ENCODE assay signal across 12 cellular contexts in the genomic region with DNA sequence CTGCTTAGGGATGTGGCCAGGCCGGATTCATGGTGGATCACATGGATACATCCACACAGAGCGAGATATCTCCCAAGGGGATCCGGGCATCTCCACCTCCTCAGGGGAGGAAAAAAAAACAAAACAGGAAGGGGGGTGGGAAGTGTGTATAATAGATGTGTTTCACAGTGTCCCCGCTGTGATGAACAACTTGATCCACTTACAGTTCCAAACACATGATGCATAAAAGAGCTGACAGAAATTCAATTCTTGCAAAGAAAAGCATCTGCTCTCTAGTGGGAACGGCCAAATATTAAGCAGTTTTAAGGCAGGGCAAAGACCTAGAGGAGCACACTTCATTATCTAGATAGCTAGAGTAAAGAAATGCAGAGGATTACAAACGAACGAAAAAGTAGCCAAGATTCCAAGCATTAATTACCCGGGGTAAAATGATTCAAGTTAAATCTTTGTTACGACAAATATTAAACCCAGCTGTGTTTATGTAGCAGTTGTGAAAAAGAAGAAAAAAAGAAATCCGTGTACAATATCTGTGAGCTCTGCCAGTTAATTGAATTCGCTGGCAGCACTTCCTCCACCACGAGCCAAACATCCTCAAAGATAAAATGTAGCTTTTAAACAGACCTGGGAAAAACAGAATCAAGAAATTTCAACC.
DNase-seq lines count a peak whose midpoint lies in the region; ATAC-seq and TF ChIP-seq lines count a peak whose summit lies in the region.
"Had no signal": no experiment of that assay in that cellular context is flagged by ENCODE, and none has a peak within 500 bp of the region (broad histone marks: within the 10 kb centered on the region; RNA-seq: fewer than 3 reads in every experiment).

No MANE protein-coding gene starts in this region.

- H2AFZ ChIP-seq in hepatocyte = no peak overlapping the region

- H3K36me3 ChIP-seq in hepatocyte (replicated peaks; ENCODE audit: insufficient read depth, low read depth) = no peaks in the 10 kb centered on the region
- H3K36me3 ChIP-seq: upper lobe of left lung had no signal

- BruUV-seq in MCF 10A (replicated peaks; lab: Mats Ljungman, UMichigan) = no TSS peak

- H3K27me3 Mint-ChIP-seq in type B pancreatic cell = no peaks in the 10 kb centered on the region
- H3K27me3 Mint-ChIP-seq in MCF 10A (ENCODE audit: insufficient read depth, unreplicated experiment) = no peaks in the 10 kb centered on the region
- H3K27me3 Mint-ChIP-seq: B cell; naive thymus-derived CD4-positive, alpha-beta T cell; T-cell had no signal

- H3K4me2 ChIP-seq in hepatocyte = peak overlapping the region; percentile 34

- no peak overlapping the region for H3K27ac ChIP-seq in hepatocyte
- H3K27ac ChIP-seq: upper lobe of left lung had no signal

- H4K20me1 ChIP-seq in hepatocyte (ENCODE audit: insufficient read depth, poor library complexity, severe bottlenecking) = peaks cover 5% of the 10 kb centered on the region

- 41% methylated on average over 12 of the region's 12 CpGs for WGBS in hepatocyte (ENCODE audit: low lambda C conversion rate, missing lambda C conversion rate)

- H3K27ac Mint-ChIP-seq in type B pancreatic cell (no peak overlapping the region), MCF 10A (ENCODE audit: low read depth, unreplicated experiment) (no peak overlapping the region)
- H3K27ac Mint-ChIP-seq: B cell; naive thymus-derived CD4-positive, alpha-beta T cell; T-cell had no signal

- peaks cover 4% of the 10 kb centered on the region for H3K36me3 Mint-ChIP-seq in type B pancreatic cell
- peaks cover 10% of the 10 kb centered on the region for H3K36me3 Mint-ChIP-seq in MCF 10A (ENCODE audit: insufficient read depth, unreplicated experiment)

- H3K4me1 ChIP-seq in hepatocyte (ENCODE audit: insufficient read depth) = no peaks in the 10 kb centered on the region

- intact Hi-C loops in Right ventricle myocardium inferior (cut with DNase I) = no loop called here
- intact Hi-C loops in cardiac septum (cut with DNase I) = no loop called here
- intact Hi-C loops in MCF 10A (cut with micrococcal nuclease) = no loop called here

- POLR2A ChIA-PET in MCF 10A (lab: Yijun Ruan, JAX) = no interaction called here

- ATAC-seq in Right ventricle myocardium inferior (peak; percentile 88), HG02678 (IDR thresholded peaks at IDR 0.05; ENCODE audit: unreplicated experiment) (no peak), HG02970 (IDR thresholded peaks at IDR 0.05; ENCODE audit: low FRiP score, unreplicated experiment) (no peak)
- ATAC-seq: naive thymus-derived CD4-positive, alpha-beta T cell; T-cell had no signal

- DNase-seq in Right ventricle myocardium inferior (ENCODE audit: missing footprints) = no peak
- DNase-seq in cardiac septum (ENCODE audit: low spot score) = no peak
- DNase-seq in astrocyte of the hippocampus (ENCODE audit: low read depth, low spot score) = peak; percentile 59
- DNase-seq in hepatocyte (ENCODE audit: low spot score) = no peak
- DNase-seq in type B pancreatic cell (ENCODE audit: extremely low spot score, unreplicated experiment) = no peak
- no peak for DNase-seq in MCF 10A (ENCODE audit: unreplicated experiment)
- DNase-seq: naive thymus-derived CD4-positive, alpha-beta T cell; T-cell; upper lobe of left lung had no signal

- H3K9me3 ChIP-seq in hepatocyte (ENCODE audit: low read depth) = no peaks in the 10 kb centered on the region
- H3K9me3 ChIP-seq: upper lobe of left lung had no signal

- H3K4me3 Mint-ChIP-seq in type B pancreatic cell (peak overlapping the region; percentile 6), MCF 10A (ENCODE audit: unreplicated experiment) (no peak overlapping the region)
- H3K4me3 Mint-ChIP-seq: B cell; naive thymus-derived CD4-positive, alpha-beta T cell; T-cell had no signal

- H3K9me2 ChIP-seq in hepatocyte (replicated peaks; ENCODE audit: insufficient read depth) = no peaks in the 10 kb centered on the region

- H3K79me2 ChIP-seq in hepatocyte = no peaks in the 10 kb centered on the region

- H3K4me1 Mint-ChIP-seq in type B pancreatic cell (ENCODE audit: unreplicated experiment) (peaks cover 24% of the 10 kb centered on the region), MCF 10A (ENCODE audit: insufficient read depth, unreplicated experiment) (no peaks in the 10 kb centered on the region)
- H3K4me1 Mint-ChIP-seq: B cell had no signal

- CTCF ChIA-PET in MCF 10A (lab: Yijun Ruan, JAX) = interaction anchor here (0.9 to 1.3 kb wide), 2 partner anchors 14 to 26 kb away, joined by 3 read pairs; no protein-coding TSS in a partner anchor

- H3K27me3 ChIP-seq in hepatocyte = no peaks in the 10 kb centered on the region
- H3K27me3 ChIP-seq: upper lobe of left lung had no signal

- TF ChIP-seq CTCF in hepatocyte (IDR thresholded peaks at IDR 0.05; ENCODE audit: poor library complexity) (no peak), type B pancreatic cell (conservative IDR thresholded peaks at IDR 0.05) (no peak), MCF 10A (IDR thresholded peaks at IDR 0.05; ENCODE audit: unreplicated experiment) (no peak)

- H3K9me3 Mint-ChIP-seq in type B pancreatic cell (no peaks in the 10 kb centered on the region), MCF 10A (ENCODE audit: unreplicated experiment) (no peaks in the 10 kb centered on the region)
- H3K9me3 Mint-ChIP-seq: T-cell had no signal

- H3K4me3 ChIP-seq in hepatocyte = no peak overlapping the region
- H3K4me3 ChIP-seq: upper lobe of left lung had no signal
